Comparison of ENCODE assay signal across 16 cellular contexts in genomic region chr1:25288573-25289101, GRCh38. TPM values are rescaled to one million over a fixed set of nuclear protein-coding genes. Genes with fewer than 3 reads are reported as not detected.
"Had no signal": no experiment of that assay in that cellular context is flagged by ENCODE, and none has a peak within 500 bp of the region (broad histone marks: within the 10 kb centered on the region; RNA-seq: fewer than 3 reads in every experiment).

No MANE protein-coding gene starts in this region.

RNA-seq across cellular contexts. Expression of gene RHD, which starts 16.3 kb away (rescaled TPM):
- total RNA-seq: natural killer cell treated with Interleukin-12 subunit alpha and Interleukin-12 subunit beta and Interleukin-15 and Interleukin-18, amount 100 ng/mL, for 72 hours; omental fat pad; osteoblast; osteocyte; ovary; pancreas; posterior vena cava; progenitor cell of endocrine pancreas; prostate gland; pulmonary artery endothelial cell; renal cortical epithelial cell; smooth muscle cell had no signal
- polyA plus RNA-seq: neural cell, ovary, pancreas, psoas muscle, sigmoid colon, small intestine, smooth muscle cell had no signal
